Comparison of ENCODE assay signal across 8 cellular contexts in the genomic region with DNA sequence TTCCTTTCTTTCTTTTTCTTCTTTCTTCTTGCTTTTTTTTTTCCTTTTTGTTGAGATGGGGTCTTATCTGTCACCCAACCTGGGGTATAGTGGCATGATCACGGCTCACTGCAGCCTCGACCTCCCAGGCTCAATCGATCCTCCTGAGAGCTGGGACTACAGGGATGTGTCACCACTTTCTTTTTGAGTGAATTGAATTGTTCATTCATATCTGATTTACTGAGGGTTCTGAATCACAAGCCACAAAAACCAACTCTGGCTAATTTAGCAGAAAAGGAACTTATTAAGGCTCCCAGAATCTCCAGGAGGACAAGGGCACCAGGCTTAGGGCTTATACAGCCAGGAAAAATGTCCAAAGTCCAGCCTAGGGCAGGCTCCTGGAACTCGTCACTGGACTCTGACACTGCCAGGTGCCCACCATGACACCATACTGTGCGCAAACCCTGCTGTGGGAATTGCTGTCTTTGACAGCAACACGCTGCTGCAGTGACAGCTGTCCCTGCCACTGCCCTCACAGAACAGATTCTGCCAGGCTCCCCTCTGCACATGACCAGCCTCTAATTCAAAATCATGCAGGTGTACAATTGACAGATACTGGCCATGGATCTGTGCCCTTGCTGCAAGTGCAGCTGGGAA. TPM values are rescaled to one million over a fixed set of nuclear protein-coding genes. Genes with fewer than 3 reads are reported as not detected.
A peak's percentile ranks its signal among the peaks of the same experiment; 100 is the strongest.
DNase-seq lines count a peak whose midpoint lies in the region; ATAC-seq and TF ChIP-seq lines count a peak whose summit lies in the region.

No MANE protein-coding gene starts in this region.

- H3K9me3 Mint-ChIP-seq in CD4-positive, CD25-positive, alpha-beta regulatory T cell: no peaks in the 10 kb centered on the region
- no peaks in the 10 kb centered on the region for H3K9me3 Mint-ChIP-seq in activated naive CD4-positive, alpha-beta T cell treated with anti-CD3 and anti-CD28 coated beads, Interleukin-2, amount 10 ng/mL, durations not matched to agents 7 days and 5 days
- H3K9me3 Mint-ChIP-seq in CD8-positive, alpha-beta T cell: no peaks in the 10 kb centered on the region

- peak overlapping the region; percentile 5 for H3K4me3 ChIP-seq in CD4-positive, CD25-positive, alpha-beta regulatory T cell (ENCODE audit: low read depth, low read length)
- H3K4me3 ChIP-seq in CD8-positive, alpha-beta T cell (ENCODE audit: low read depth, low read length): no peak overlapping the region

- H3K4me1 Mint-ChIP-seq in CD4-positive, CD25-positive, alpha-beta regulatory T cell: peaks cover 4 to 17% (median 9%) of the 10 kb centered on the region in 4 donors
- peaks cover 28% of the 10 kb centered on the region for H3K4me1 Mint-ChIP-seq in activated naive CD4-positive, alpha-beta T cell treated with anti-CD3 and anti-CD28 coated beads, Interleukin-2, amount 10 ng/mL, durations not matched to agents 7 days and 5 days
- H3K4me1 Mint-ChIP-seq in CD8-positive, alpha-beta T cell (ENCODE audit: low read depth): peaks cover 16% of the 10 kb centered on the region

- CTCF ChIA-PET in activated naive CD4-positive, alpha-beta T cell treated with anti-CD3 and anti-CD28 coated beads, Interleukin-2, amount 10 ng/mL, durations not matched to agents 7 days and 5 days (lab: Charles Lee): interaction anchor here (1.5 to 4.0 kb wide), 2 partner anchors 14 to 22 kb away, joined by 3 to 28 read pairs; no protein-coding TSS in a partner anchor
- CTCF ChIA-PET in CD8-positive, alpha-beta T cell (lab: Charles Lee): interaction anchor here (0.7 kb wide), 2 partner anchors 23 to 851 kb away, joined by 3 read pairs; no protein-coding TSS in a partner anchor

- no peak overlapping the region for H3K27ac ChIP-seq in CD4-positive, CD25-positive, alpha-beta regulatory T cell (ENCODE audit: insufficient read depth, low read length, poor library complexity, severe bottlenecking)
- H3K27ac ChIP-seq in CD8-positive, alpha-beta T cell (ENCODE audit: low read depth, low read length): no peak overlapping the region

- DNase-seq in CD4-positive, CD25-positive, alpha-beta regulatory T cell: peak in 1 of 3 donors; percentile 33
- DNase-seq in activated naive CD4-positive, alpha-beta T cell treated with anti-CD3 and anti-CD28 coated beads, Interleukin-2, amount 10 ng/mL, durations not matched to agents 7 days and 5 days: peak; percentile 28
- DNase-seq in CD8-positive, alpha-beta T cell: no peak
- DNase-seq in DMS 273 treated with DMSO at 0.1 percent for 48 hours (lab: John Stamatoyannopoulos, UW) (no peak), hypothalamus (lab: John Stamatoyannopoulos, UW) (no peak)
- DNase-seq in central memory CD4-positive, alpha-beta T cell: no peak

- intact Hi-C loops in CD8-positive, alpha-beta T cell (cut with DNase I, micrococcal nuclease): no loop called here

- peak overlapping the region in 2 of 3 donors; percentile 48 to 81 for H3K27ac Mint-ChIP-seq in CD4-positive, CD25-positive, alpha-beta regulatory T cell
- peak overlapping the region; percentile 50 for H3K27ac Mint-ChIP-seq in activated naive CD4-positive, alpha-beta T cell treated with anti-CD3 and anti-CD28 coated beads, Interleukin-2, amount 10 ng/mL, durations not matched to agents 7 days and 5 days
- no peak overlapping the region for H3K27ac Mint-ChIP-seq in CD8-positive, alpha-beta T cell

- H3K27me3 Mint-ChIP-seq in CD4-positive, CD25-positive, alpha-beta regulatory T cell: peaks cover 11% of the 10 kb centered on the region
- H3K27me3 Mint-ChIP-seq in activated naive CD4-positive, alpha-beta T cell treated with anti-CD3 and anti-CD28 coated beads, Interleukin-2, amount 10 ng/mL, durations not matched to agents 7 days and 5 days: peaks cover 52% of the 10 kb centered on the region
- H3K27me3 Mint-ChIP-seq in CD8-positive, alpha-beta T cell (ENCODE audit: low read depth): peaks cover 4% of the 10 kb centered on the region

- peak overlapping the region in 1 of 4 donors; percentile 56 for H3K4me3 Mint-ChIP-seq in CD4-positive, CD25-positive, alpha-beta regulatory T cell
- peak overlapping the region; percentile 52 for H3K4me3 Mint-ChIP-seq in activated naive CD4-positive, alpha-beta T cell treated with anti-CD3 and anti-CD28 coated beads, Interleukin-2, amount 10 ng/mL, durations not matched to agents 7 days and 5 days
- H3K4me3 Mint-ChIP-seq in CD8-positive, alpha-beta T cell: no peak overlapping the region

- H3K36me3 Mint-ChIP-seq in CD4-positive, CD25-positive, alpha-beta regulatory T cell: no peaks in the 10 kb centered on the region
- H3K36me3 Mint-ChIP-seq in activated naive CD4-positive, alpha-beta T cell treated with anti-CD3 and anti-CD28 coated beads, Interleukin-2, amount 10 ng/mL, durations not matched to agents 7 days and 5 days: no peaks in the 10 kb centered on the region
- H3K36me3 Mint-ChIP-seq in CD8-positive, alpha-beta T cell: no peaks in the 10 kb centered on the region

- peak in 1 of 2 donors; percentile 25 for ATAC-seq in CD4-positive, CD25-positive, alpha-beta regulatory T cell (ENCODE audit: low read depth in 2 of 2)
- ATAC-seq in GM19397 (IDR thresholded peaks at IDR 0.05; ENCODE audit: unreplicated experiment) (peak; percentile 46), HG03432 (IDR thresholded peaks at IDR 0.05; ENCODE audit: unreplicated experiment) (peak; percentile 83)
- ATAC-seq in CD8-positive, alpha-beta T cell: no peak

- peaks cover 6% of the 10 kb centered on the region for H3K4me1 ChIP-seq in CD4-positive, CD25-positive, alpha-beta regulatory T cell (ENCODE audit: control insufficient read depth, insufficient read depth, low read length, poor library complexity, severe bottlenecking)
- H3K4me1 ChIP-seq in CD8-positive, alpha-beta T cell (ENCODE audit: insufficient read depth, low read length): no peaks in the 10 kb centered on the region

- POLR2A ChIA-PET in CD8-positive, alpha-beta T cell (lab: Charles Lee): interaction anchor here (0.6 to 0.7 kb wide), 2 partner anchors 56 to 160 kb away, joined by 3 to 6 read pairs; no protein-coding TSS in a partner anchor

- H3K36me3 ChIP-seq in CD4-positive, CD25-positive, alpha-beta regulatory T cell (ENCODE audit: control insufficient read depth, insufficient read depth, low read length): no peaks in the 10 kb centered on the region
- H3K36me3 ChIP-seq in CD8-positive, alpha-beta T cell (ENCODE audit: insufficient read depth, low read length): no peaks in the 10 kb centered on the region

- TF ChIP-seq CTCF in CD8-positive, alpha-beta T cell (IDR thresholded peaks at IDR 0.05): no peak

- H3K27me3 ChIP-seq in CD4-positive, CD25-positive, alpha-beta regulatory T cell (ENCODE audit: control insufficient read depth, insufficient read depth, low read length): peaks cover 5% of the 10 kb centered on the region
- H3K27me3 ChIP-seq in CD8-positive, alpha-beta T cell (ENCODE audit: insufficient read depth, low read length): no peaks in the 10 kb centered on the region

- H3K9me3 ChIP-seq in CD4-positive, CD25-positive, alpha-beta regulatory T cell (ENCODE audit: control insufficient read depth in 2 of 2, low read length in 2 of 2): no peaks in the 10 kb centered on the region
- no peaks in the 10 kb centered on the region for H3K9me3 ChIP-seq in CD8-positive, alpha-beta T cell (ENCODE audit: low read length)

RNA-seq across cellular contexts. Expression of gene EML6, which starts 42.9 kb away (rescaled TPM):
- total RNA-seq in CD4-positive, CD25-positive, alpha-beta regulatory T cell: 0.59 TPM
- under 1 TPM in 3 of 4 donors, not detected in 1; 0.06 to 0.45 (median 0.22) TPM for polyA plus RNA-seq in CD4-positive, CD25-positive, alpha-beta regulatory T cell
- under 1 TPM; 0.35 to 0.81 TPM for total RNA-seq in CD8-positive, alpha-beta T cell
